1 cellular context compared by ENCODE assay signal in the genomic region with DNA sequence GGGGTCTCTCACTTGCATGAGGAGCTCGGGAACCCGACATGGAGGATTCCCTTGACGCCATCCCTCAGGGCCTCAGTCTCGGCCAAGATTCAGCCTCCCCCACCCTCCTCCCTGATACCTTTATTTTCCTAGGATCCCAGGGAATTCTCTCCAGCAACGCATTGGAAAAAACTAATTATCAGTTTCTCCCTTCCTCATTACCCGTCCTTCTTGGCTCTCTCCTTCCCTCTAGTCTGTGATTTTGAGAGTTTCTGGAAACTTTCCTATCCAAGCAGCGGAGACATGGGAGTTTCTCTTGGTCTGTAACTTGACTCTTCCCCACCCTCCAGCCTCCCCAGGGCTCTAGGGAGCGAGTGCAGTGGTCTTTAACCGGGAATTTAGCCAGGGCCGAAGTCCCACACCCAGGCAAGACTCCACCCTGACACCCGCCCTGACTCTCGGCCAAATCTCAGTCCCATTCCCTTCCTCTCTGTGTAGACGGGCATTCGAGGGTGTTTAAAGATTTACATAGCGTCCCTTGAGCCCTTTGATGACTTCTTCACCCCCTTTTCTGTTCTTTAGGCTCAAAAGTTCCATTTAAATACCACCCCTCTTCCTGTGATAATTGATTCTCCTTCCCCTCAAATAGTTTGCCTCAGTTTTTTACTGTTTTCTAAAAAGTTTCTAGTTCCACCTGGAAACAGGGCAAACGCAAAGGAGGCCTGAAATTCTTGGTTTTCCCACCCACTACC.
A peak's percentile ranks its signal among the peaks of the same experiment; 100 is the strongest.
TF ChIP-seq lines count a peak whose summit lies in the region.

No MANE protein-coding gene starts in this region.

TF ChIP-seq in H1, 55 proteins besides CTCF, POLR2A, EP300 and RAD21:
- TF ChIP-seq BCL11A (IDR thresholded peaks at IDR 0.05; ENCODE audit: low read depth in 2 of 2, low read length in 2 of 2) (no peak), SUZ12 (IDR thresholded peaks at IDR 0.05; ENCODE audit: low read length) (peak; percentile 60; the same call in 1 of the 2 replicates), POLR2AphosphoS5 (IDR thresholded peaks at IDR 0.05; ENCODE audit: low read depth, low read length) (peak; percentile 32; the same call in 1 of the 2 replicates), EZH2 (IDR thresholded peaks at IDR 0.05; ENCODE audit: low read depth, low read length, severe bottlenecking) (peak; percentile 69), SP1 (IDR thresholded peaks at IDR 0.05; ENCODE audit: low read depth, low read length) (no peak), RNF2 (IDR thresholded peaks at IDR 0.05; ENCODE audit: borderline replicate concordance, low read depth, low read length, missing control alignments, poor library complexity, severe bottlenecking) (peak; percentile 46)
